Comparison of ENCODE assay signal across 22 cellular contexts in genomic region chr15:58387130-58387529, GRCh38. TPM values are rescaled to one million over a fixed set of nuclear protein-coding genes. Genes with fewer than 3 reads are reported as not detected.
A peak's percentile ranks its signal among the peaks of the same experiment; 100 is the strongest.
DNase-seq lines count a peak whose midpoint lies in the region; ATAC-seq, FAIRE-seq and TF ChIP-seq lines count a peak whose summit lies in the region.
"Had no signal": no experiment of that assay in that cellular context is flagged by ENCODE, and none has a peak within 500 bp of the region (broad histone marks: within the 10 kb centered on the region; RNA-seq: fewer than 3 reads in every experiment).

No MANE protein-coding gene starts in this region.

- H3K27ac ChIP-seq in PC-3 (ENCODE audit: low read length) (no peak overlapping the region), small intestine (ENCODE audit: low read depth in 1 of 2, low read length in 1 of 2) (no peak overlapping the region)
- no peak overlapping the region for H3K27ac ChIP-seq in CD8-positive, alpha-beta memory T cell (ENCODE audit: low read depth, low read length)
- H3K27ac ChIP-seq: adrenal gland, C4-2B, esophagus squamous epithelium, tibial nerve had no signal

- H3K9ac ChIP-seq in PC-3 (ENCODE audit: low read length): no peak overlapping the region

- no peak overlapping the region for H3K27ac Mint-ChIP-seq in CD8-positive, alpha-beta memory T cell
- H3K27ac Mint-ChIP-seq in activated CD8-positive, alpha-beta T cell treated with anti-CD3 and anti-CD28 coated beads, Interleukin-2, amount 10 ng/mL, durations not matched to agents 7 days and 5 days: no peak overlapping the region
- H3K27ac Mint-ChIP-seq: activated CD4-positive, alpha-beta memory T cell treated with anti-CD3 and anti-CD28 coated beads, Interleukin-2, amount 10 ng/mL, durations not matched to agents 7 days and 5 days; activated T-helper 1 cell treated with anti-CD3 and anti-CD28 coated beads, Interleukin-12 subunit alpha, Interleukin-12 subunit beta, Interleukin-2, Interleukin-4 antibody, amounts not matched to agents 30 ng/mL and 10 ng/mL and 1 ng/mL, durations not matched to agents 14 hours and 24 hours and 36 hours; memory B cell had no signal

- H3K4me1 Mint-ChIP-seq in CD8-positive, alpha-beta memory T cell: peaks cover 0 to 8% (median 2%) of the 10 kb centered on the region in 3 donors
- no peaks in the 10 kb centered on the region for H3K4me1 Mint-ChIP-seq in activated CD8-positive, alpha-beta T cell treated with anti-CD3 and anti-CD28 coated beads, Interleukin-2, amount 10 ng/mL, durations not matched to agents 7 days and 5 days (ENCODE audit: low read depth)
- H3K4me1 Mint-ChIP-seq: activated CD4-positive, alpha-beta memory T cell treated with anti-CD3 and anti-CD28 coated beads, Interleukin-2, amount 10 ng/mL, durations not matched to agents 7 days and 5 days; memory B cell had no signal

- H3K36me3 ChIP-seq in PC-3 (ENCODE audit: low read depth, low read length): no peaks in the 10 kb centered on the region
- no peaks in the 10 kb centered on the region for H3K36me3 ChIP-seq in CD8-positive, alpha-beta memory T cell (ENCODE audit: insufficient read depth, low read length)
- H3K36me3 ChIP-seq in small intestine (ENCODE audit: control insufficient read depth in 2 of 2, insufficient read depth in 2 of 2, low read length in 2 of 2): no peaks in the 10 kb centered on the region
- H3K36me3 ChIP-seq: adrenal gland, esophagus squamous epithelium, tibial nerve had no signal

- no peaks in the 10 kb centered on the region for H4K20me1 ChIP-seq in PC-3 (ENCODE audit: low read length)

- H3K4me1 ChIP-seq in PC-3 (ENCODE audit: insufficient read depth, low read length) (peaks cover 11% of the 10 kb centered on the region), small intestine (ENCODE audit: control insufficient read depth in 2 of 2, insufficient read depth in 1 of 2, low read depth in 1 of 2, low read length in 1 of 2) (no peaks in the 10 kb centered on the region)
- no peaks in the 10 kb centered on the region for H3K4me1 ChIP-seq in CD8-positive, alpha-beta memory T cell (ENCODE audit: insufficient read depth, low read length)
- H3K4me1 ChIP-seq: adrenal gland had no signal

- H3K9me2 ChIP-seq in PC-3 (replicated peaks; ENCODE audit: low read length): no peaks in the 10 kb centered on the region

- no peaks in the 10 kb centered on the region for H3K9me3 Mint-ChIP-seq in CD8-positive, alpha-beta memory T cell
- no peaks in the 10 kb centered on the region for H3K9me3 Mint-ChIP-seq in activated CD8-positive, alpha-beta T cell treated with anti-CD3 and anti-CD28 coated beads, Interleukin-2, amount 10 ng/mL, durations not matched to agents 7 days and 5 days (ENCODE audit: insufficient read depth)
- H3K9me3 Mint-ChIP-seq: activated CD4-positive, alpha-beta memory T cell treated with anti-CD3 and anti-CD28 coated beads, Interleukin-2, amount 10 ng/mL, durations not matched to agents 7 days and 5 days; memory B cell had no signal

- peaks cover 0 to 4% (median 0%) of the 10 kb centered on the region in 3 donors for H3K36me3 Mint-ChIP-seq in CD8-positive, alpha-beta memory T cell
- H3K36me3 Mint-ChIP-seq in activated CD8-positive, alpha-beta T cell treated with anti-CD3 and anti-CD28 coated beads, Interleukin-2, amount 10 ng/mL, durations not matched to agents 7 days and 5 days (ENCODE audit: low read depth): no peaks in the 10 kb centered on the region
- H3K36me3 Mint-ChIP-seq: memory B cell had no signal

- ATAC-seq in PC-3: peak; percentile 77
- no peak for ATAC-seq in activated CD8-positive, alpha-beta T cell treated with anti-CD3 and anti-CD28 coated beads, Interleukin-2, amount 10 ng/mL, durations not matched to agents 7 days and 5 days
- ATAC-seq: right cardiac atrium had no signal

- no peak overlapping the region for H3K4me3 Mint-ChIP-seq in CD8-positive, alpha-beta memory T cell
- no peak overlapping the region for H3K4me3 Mint-ChIP-seq in activated CD8-positive, alpha-beta T cell treated with anti-CD3 and anti-CD28 coated beads, Interleukin-2, amount 10 ng/mL, durations not matched to agents 7 days and 5 days
- H3K4me3 Mint-ChIP-seq: activated CD4-positive, alpha-beta memory T cell treated with anti-CD3 and anti-CD28 coated beads, Interleukin-2, amount 10 ng/mL, durations not matched to agents 7 days and 5 days; activated T-helper 1 cell treated with anti-CD3 and anti-CD28 coated beads, Interleukin-12 subunit alpha, Interleukin-12 subunit beta, Interleukin-2, Interleukin-4 antibody, amounts not matched to agents 30 ng/mL and 10 ng/mL and 1 ng/mL, durations not matched to agents 14 hours and 24 hours and 36 hours; memory B cell had no signal

- BruUV-seq in PC-3 (replicated peaks; lab: Mats Ljungman, UMichigan): no TSS peak

- H3F3A ChIP-seq in PC-3 (ENCODE audit: low read length, unreplicated experiment): no peaks in the 10 kb centered on the region

- no peak for TF ChIP-seq CTCF in PC-3 (conservative IDR thresholded peaks at IDR 0.05; ENCODE audit: low read depth, low read length)

- 85 to 91% (median 87%) methylated on average over 2 of the region's 2 CpGs for WGBS in small intestine, 3 donors

- H3K4me3 ChIP-seq in PC-3 (ENCODE audit: low read length) (no peak overlapping the region), small intestine (ENCODE audit: low read depth in 1 of 2, low read length in 2 of 2) (no peak overlapping the region)
- no peak overlapping the region for H3K4me3 ChIP-seq in CD8-positive, alpha-beta memory T cell (ENCODE audit: low read length)
- H3K4me3 ChIP-seq: adrenal gland, esophagus squamous epithelium, tibial nerve had no signal

- H3K27me3 Mint-ChIP-seq in CD8-positive, alpha-beta memory T cell: peaks cover 6 to 11% of the 10 kb centered on the region in 2 donors
- H3K27me3 Mint-ChIP-seq in activated CD8-positive, alpha-beta T cell treated with anti-CD3 and anti-CD28 coated beads, Interleukin-2, amount 10 ng/mL, durations not matched to agents 7 days and 5 days (ENCODE audit: low read depth): no peaks in the 10 kb centered on the region

- no peak overlapping the region for H3K4me2 ChIP-seq in PC-3 (ENCODE audit: low read length)

- intact Hi-C loops in PC-3 (cut with micrococcal nuclease): no loop called here

- CTCF ChIA-PET in PC-3 (lab: Charles Lee): no interaction called here
- CTCF ChIA-PET in CD8-positive, alpha-beta memory T cell (lab: Charles Lee): no interaction called here
- CTCF ChIA-PET in activated CD8-positive, alpha-beta T cell treated with anti-CD3 and anti-CD28 coated beads, Interleukin-2, amount 10 ng/mL, durations not matched to agents 7 days and 5 days (lab: Charles Lee): interaction anchor here (0.6 kb wide), 1 partner anchor 827 kb away, joined by 4 read pairs; no protein-coding TSS in a partner anchor

- no peak for FAIRE-seq in small intestine (lab: Jason Lieb, UNC)

- H3K9me3 ChIP-seq in PC-3 (ENCODE audit: low read length): no peaks in the 10 kb centered on the region
- no peaks in the 10 kb centered on the region for H3K9me3 ChIP-seq in CD8-positive, alpha-beta memory T cell (ENCODE audit: low read length)
- H3K9me3 ChIP-seq in small intestine (ENCODE audit: control insufficient read depth, low read depth): no peaks in the 10 kb centered on the region
- H3K9me3 ChIP-seq: adrenal gland, esophagus squamous epithelium, tibial nerve had no signal

- no peak overlapping the region for H2AFZ ChIP-seq in PC-3 (ENCODE audit: low read length)

- H3K27me3 ChIP-seq in PC-3 (ENCODE audit: low read length) (no peaks in the 10 kb centered on the region), small intestine (ENCODE audit: control insufficient read depth in 2 of 2, insufficient read depth in 2 of 2, low read length in 2 of 2) (no peaks in the 10 kb centered on the region)
- H3K27me3 ChIP-seq in CD8-positive, alpha-beta memory T cell (ENCODE audit: insufficient read depth, low read length, poor library complexity, severe bottlenecking): no peaks in the 10 kb centered on the region
- H3K27me3 ChIP-seq: adrenal gland, esophagus squamous epithelium, tibial nerve had no signal

- DNase-seq in AG20443 (ENCODE audit: low spot score) (peak; percentile 66), PC-3 (peak; percentile 37), fibroblast of gingiva (ENCODE audit: low read depth) (peak; percentile 60), renal cortical epithelial cell (ENCODE audit: low read depth) (peak; percentile 86), small intestine (no peak), GM19240 (ENCODE audit: insufficient read length, low spot score) (no peak)
- no peak for DNase-seq in CD8-positive, alpha-beta memory T cell
- no peak for DNase-seq in activated CD8-positive, alpha-beta T cell treated with anti-CD3 and anti-CD28 coated beads, Interleukin-2, amount 10 ng/mL, durations not matched to agents 7 days and 5 days
- DNase-seq: activated CD4-positive, alpha-beta memory T cell treated with anti-CD3 and anti-CD28 coated beads, Interleukin-2, amount 10 ng/mL, durations not matched to agents 7 days and 5 days; adrenal gland; dermis blood vessel endothelial cell; DMS79; esophagus squamous epithelium; NCI-H1436; NCI-H510A; OCI-M1; right cardiac atrium; stimulated activated CD4-positive, alpha-beta T cell treated with anti-CD3 and anti-CD28 coated beads, Interleukin-4, amount 100 ng/mL, for 24 hours had no signal

- POLR2A ChIA-PET in PC-3 (lab: Charles Lee; ENCODE audit: unreplicated experiment): no interaction called here
- POLR2A ChIA-PET in CD8-positive, alpha-beta memory T cell (lab: Charles Lee): interaction anchor here (0.7 kb wide), 1 partner anchor 24 kb away, joined by 3 read pairs; no protein-coding TSS in a partner anchor
- POLR2A ChIA-PET in activated CD8-positive, alpha-beta T cell treated with anti-CD3 and anti-CD28 coated beads, Interleukin-2, amount 10 ng/mL, durations not matched to agents 7 days and 5 days (lab: Charles Lee): no interaction called here

- no peaks in the 10 kb centered on the region for H3K79me2 ChIP-seq in PC-3 (ENCODE audit: low read length)

RNA-seq across cellular contexts. Expression of gene LIPC, which starts 44.7 kb away (rescaled TPM):
- total RNA-seq in PC-3 (2014; rRNA removed) (not detected in 2 replicates), renal cortical epithelial cell (1.6 and 9.2 TPM in 2 replicates)
- total RNA-seq in CD8-positive, alpha-beta memory T cell: under 1 TPM; 0.28 to 0.47 TPM
- polyA plus RNA-seq in CD8-positive, alpha-beta memory T cell: 1.5 TPM
- total RNA-seq in activated CD8-positive, alpha-beta T cell treated with anti-CD3 and anti-CD28 coated beads, Interleukin-2, amount 10 ng/mL, durations not matched to agents 7 days and 5 days: 1 to 10 TPM; 4.1 to 4.4 TPM
- polyA plus RNA-seq in small intestine: 1 to 10 TPM in 2 of 3 donors, under 1 TPM in 1; 0.98 to 2.0 (median 1.4) TPM

Comparison
In these comparisons a context has a peak if more than half of its experiments do, and no peak if none do; other contexts are left out.
1. DNase-seq: peak in AG20443 (single experiment), PC-3 (single experiment), fibroblast of gingiva (single experiment) and renal cortical epithelial cell (single experiment); none in CD8-positive, alpha-beta memory T cell (0 of 5), activated CD8-positive, alpha-beta T cell treated with anti-CD3 and anti-CD28 coated beads, Interleukin-2, amount 10 ng/mL, durations not matched to agents 7 days and 5 days (single experiment), small intestine (single experiment) and GM19240 (single experiment).